36 cellular contexts compared by ENCODE assay signal in genomic region chr10:1696106-1696505, GRCh38. TPM values are rescaled to one million over a fixed set of nuclear protein-coding genes. Genes with fewer than 3 reads are reported as not detected.
"Had no signal": no experiment of that assay in that cellular context is flagged by ENCODE, and none has a peak within 500 bp of the region (broad histone marks: within the 10 kb centered on the region; RNA-seq: fewer than 3 reads in every experiment).

No MANE protein-coding gene starts in this region.

- DNase-seq: activated B cell treated with CpG ODN at 0.5 μM for 24 hours; activated CD4-positive, alpha-beta memory T cell treated with anti-CD3 and anti-CD28 coated beads for 36 hours; activated CD4-positive, alpha-beta T cell treated with anti-CD3 and anti-CD28 coated beads for 4 hours; activated CD4-positive, alpha-beta T cell treated with anti-CD3 and anti-CD28 coated beads, Interleukin-2, amount 10 ng/mL, durations not matched to agents 24 days and 14 days; activated CD4-positive, alpha-beta T cell treated with anti-CD3 and anti-CD28 coated beads, Interleukin-2, amount 50 U/mL, for 1 hour; activated CD4-positive, alpha-beta T cell treated with anti-CD3 and anti-CD28 coated beads, Interleukin-2, amount 50 U/mL, for 4 hours; activated CD4-positive, CD25-positive, alpha-beta regulatory T cell treated with anti-CD3 and anti-CD28 coated beads, Interleukin-2, amount 50 U/mL, for 72 hours; activated CD8-positive, alpha-beta memory T cell treated with anti-CD3 and anti-CD28 coated beads, Interleukin-2, amount 50 U/mL, for 4 hours; activated CD8-positive, alpha-beta T cell treated with anti-CD3 and anti-CD28 coated beads for 36 hours; activated effector memory CD4-positive, alpha-beta T cell treated with anti-CD3 and anti-CD28 coated beads, Interleukin-2, amount 50 U/mL, for 16 hours; activated gamma-delta T cell treated with Interleukin-2 at 50 U/mL for 16 hours; activated naive CD4-positive, alpha-beta T cell; activated naive CD4-positive, alpha-beta T cell treated with anti-CD3 and anti-CD28 coated beads for 36 hours; activated naive CD4-positive, alpha-beta T cell treated with anti-CD3 and anti-CD28 coated beads, Interleukin-2, amount 50 U/mL, for 16 hours; activated naive CD8-positive, alpha-beta T cell treated with anti-CD3 and anti-CD28 coated beads for 36 hours; activated T-cell treated with anti-CD3 and anti-CD28 coated beads for 4 hours; activated T-cell treated with anti-CD3 and anti-CD28 coated beads, Interleukin-2, amount 50 U/mL, for 1 hour; activated T-cell treated with anti-CD3 and anti-CD28 coated beads, Interleukin-2, amount 50 U/mL, for 4 hours; activated T-cell treated with anti-CD3 and anti-CD28 coated beads, Interleukin-2, amount 50 U/mL, for 72 hours; adrenal gland; amniotic stem cell; aorta; body of pancreas; brain microvascular endothelial cell; central memory CD4-positive, alpha-beta T cell; T-helper 1 cell; T-helper 2 cell; T-helper 9 cell had no signal

- H3K4me3 ChIP-seq: adrenal gland, body of pancreas, breast epithelium had no signal

- H3K36me3 ChIP-seq: adrenal gland, brain microvascular endothelial cell, breast epithelium had no signal

- ATAC-seq: activated CD8-positive, alpha-beta T cell treated with anti-CD3 and anti-CD28 coated beads for 36 hours; activated naive CD4-positive, alpha-beta T cell treated with anti-CD3 and anti-CD28 coated beads, Interleukin-2, amount 50 U/mL, for 72 hours; activated T-cell treated with anti-CD3 and anti-CD28 coated beads, Interleukin-2, amount 50 U/mL, for 4 hours; activated T-cell treated with anti-CD3 and anti-CD28 coated beads, Interleukin-2, amount 50 U/mL, for 72 hours; activated T-helper 17 cell treated with anti-CD3 and anti-CD28 coated beads, Interleukin-2, amount 50 U/mL, for 72 hours; body of pancreas had no signal

- H3K9me3 ChIP-seq: adrenal gland, body of pancreas, breast epithelium had no signal

- H3K27ac ChIP-seq: adrenal gland, body of pancreas, brain microvascular endothelial cell, breast epithelium, VCaP had no signal

- FAIRE-seq: astrocyte, TTC549 had no signal

- H3K4me1 ChIP-seq: adrenal gland, body of pancreas, breast epithelium had no signal

- H3K27me3 ChIP-seq: adrenal gland, body of pancreas, brain microvascular endothelial cell, breast epithelium had no signal

RNA-seq across cellular contexts. Expression of gene ADARB2, which starts 41.2 kb away (rescaled TPM):
- total RNA-seq: activated CD4-positive, alpha-beta T cell treated with anti-CD3 and anti-CD28 coated beads, Interleukin-2, amount 10 ng/mL, durations not matched to agents 24 days and 14 days; activated CD8-positive, alpha-beta memory T cell treated with anti-CD3 and anti-CD28 coated beads for 36 hours; activated naive CD8-positive, alpha-beta T cell treated with anti-CD3 and anti-CD28 coated beads for 36 hours; activated T-helper 17 cell treated with anti-CD3 and anti-CD28 coated beads, Interleukin-2, amount 50 U/mL, for 72 hours; aorta; cardiac septum had no signal
